ENCODE assay signal across 11 cellular contexts in genomic region chr15:83068054-83068453, GRCh38. TPM values are rescaled to one million over a fixed set of nuclear protein-coding genes. Genes with fewer than 3 reads are reported as not detected.
A peak's percentile ranks its signal among the peaks of the same experiment; 100 is the strongest.
DNase-seq lines count a peak whose midpoint lies in the region; ATAC-seq, FAIRE-seq and TF ChIP-seq lines count a peak whose summit lies in the region.
"Had no signal": no experiment of that assay in that cellular context is flagged by ENCODE, and none has a peak within 500 bp of the region (broad histone marks: within the 10 kb centered on the region; RNA-seq: fewer than 3 reads in every experiment).

No MANE protein-coding gene starts in this region.

- CTCF ChIA-PET in A549 (lab: Yijun Ruan, JAX), result interaction anchor here (0.7 to 1.9 kb wide), 7 partner anchors 18 to 180 kb away, joined by 3 to 5 read pairs (median 3); partner anchors contain the start of gene TM6SF1

- TF ChIP-seq CTCF in A549 (IDR thresholded peaks at IDR 0.05) (no peak), brain (conservative IDR thresholded peaks at IDR 0.05) (no peak), nephron (IDR thresholded peaks at IDR 0.05; ENCODE audit: unreplicated experiment in 3 of 3) (no peak)

- H3K36me3 Mint-ChIP-seq in brain (peaks cover 10% of the 10 kb centered on the region), nephron (ENCODE audit: low read depth) (peaks cover 10% of the 10 kb centered on the region)

- H3K9me3 ChIP-seq in A549, result peaks cover 6% of the 10 kb centered on the region; the same call in 2 of the 3 replicates

- POLR2A ChIA-PET in A549 (lab: Yijun Ruan, JAX), result interaction anchor here (1.2 kb wide), 1 partner anchor 60 kb away, joined by 4 read pairs; no protein-coding TSS in a partner anchor

- TF ChIP-seq RAD21 in A549 (conservative IDR thresholded peaks at IDR 0.05 in 1 of 2, IDR thresholded peaks at IDR 0.05 in 1 of 2), result no peak

- H3K4me2 ChIP-seq in A549, result peak overlapping the region; percentile 89; the same call in 2 of the 3 replicates

- in situ Hi-C loops in KBM-7 (cut with MboI; ENCODE audit: low pct_unique_long_range_greater_than_20kb, low sequenced_read_pairs), result no loop called here

- H3K4me3 Mint-ChIP-seq in brain (peak overlapping the region in 4 of 5 experiments; percentile 73 to 88 (median 75)), nephron (peak overlapping the region in 2 of 3 experiments; percentile 83)

- no peak for TF ChIP-seq POLR2A in A549 (IDR thresholded peaks at IDR 0.05; ENCODE audit: low read length)

- H3K27ac Mint-ChIP-seq in brain (peak overlapping the region; percentile 80 to 96 (median 88)), nephron (peak overlapping the region; percentile 90 to 94 (median 92))

- no peak overlapping the region for H3K4me3 ChIP-seq in A549

- peaks cover 7 to 18% (median 10%) of the 10 kb centered on the region in 5 experiments for H3K9me3 Mint-ChIP-seq in brain
- H3K9me3 Mint-ChIP-seq in nephron, result peaks cover 3% of the 10 kb centered on the region

- ATAC-seq in A549 (no peak), GM19467 (IDR thresholded peaks at IDR 0.05; ENCODE audit: unreplicated experiment) (no peak)

- FAIRE-seq in A549 (lab: Jason Lieb, UNC), result no peak
- FAIRE-seq: TTC549 had no signal

- peak overlapping the region; percentile 98 for H3K27ac ChIP-seq in A549

- no peak for DNase-seq in A549 (ENCODE audit: low read depth in 1 of 2, low spot score in 1 of 2)
- DNase-seq in KBM-7, result peak; percentile 22
- DNase-seq in kidney tubule cell (ENCODE audit: low spot score), result no peak
- no peak for DNase-seq in AG08395 (ENCODE audit: low spot score)
- DNase-seq in germinal center (ENCODE audit: low spot score), result no peak
- DNase-seq: central memory CD4-positive, alpha-beta T cell; NCI-H187 treated with DMSO at 0.1 percent for 48 hours had no signal

- peaks cover 31% of the 10 kb centered on the region for H3K4me1 ChIP-seq in A549

- no peak for TF ChIP-seq EP300 in A549 (IDR thresholded peaks at IDR 0.05)

- peaks cover 9% of the 10 kb centered on the region for H3K4me1 Mint-ChIP-seq in brain
- H3K4me1 Mint-ChIP-seq in nephron, result peaks cover 8% of the 10 kb centered on the region

- peaks cover 4% of the 10 kb centered on the region for H3K27me3 Mint-ChIP-seq in brain
- no peaks in the 10 kb centered on the region for H3K27me3 Mint-ChIP-seq in nephron (ENCODE audit: low read depth)

- 90% methylated on average over 6 of the region's 6 CpGs for whole genome bisulfite sequencing in A549 (ENCODE audit: missing lambda C conversion rate)

TF ChIP-seq in A549, 52 proteins besides CTCF, POLR2A, EP300 and RAD21:
- TF ChIP-seq HMGXB4 (CRISPR knock-in tag; IDR thresholded peaks at IDR 0.05; ENCODE audit: borderline replicate concordance) (no peak), HEYL (CRISPR knock-in tag; IDR thresholded peaks at IDR 0.05) (no peak), POLR2AphosphoS2 (conservative IDR thresholded peaks at IDR 0.05; ENCODE audit: low read length) (no peak), ELK1 (IDR thresholded peaks at IDR 0.05; ENCODE audit: low read depth, low read length) (no peak), HOXB5 (CRISPR knock-in tag; IDR thresholded peaks at IDR 0.05) (no peak), JUN (IDR thresholded peaks at IDR 0.05) (no peak), CHD4 (IDR thresholded peaks at IDR 0.05; ENCODE audit: borderline replicate concordance) (no peak), CBX8 (IDR thresholded peaks at IDR 0.05) (no peak), BCL3 (IDR thresholded peaks at IDR 0.05) (no peak), MAX (IDR thresholded peaks at IDR 0.05) (no peak), EHMT2 (IDR thresholded peaks at IDR 0.05; ENCODE audit: low read depth) (no peak)

RNA-seq across cellular contexts. Expression of gene BTBD1, which starts 1.0 kb away (rescaled TPM):
- polyA plus RNA-seq in A549 (2011; rRNA removed) (88.8 and 95.8 TPM in 2 replicates), A549 (2017; fragmentation: RNase III; extraction: RNeasy Plus Mini Kit Qiagen cat#74134 plus additional on column Dnase treatment) (52.2 to 53.1 TPM (median 52.7 TPM) in 3 replicates), brain (ENCODE audit: insufficient read depth, low read depth, low replicate concordance) (29.5 TPM)
- polyA plus RNA-seq in A549 (2012; cell fraction: cytosol; rRNA removed), result 28.1 and 37.7 TPM in 2 replicates
- 20.3 TPM in 2 replicates for polyA plus RNA-seq in A549 (2012; cell fraction: nucleus; rRNA removed)
- polyA minus RNA-seq in A549 (2011; rRNA and poly(A)+ RNA removed), result 33.3 and 37.4 TPM in 2 replicates

RNA-seq across cellular contexts. Expression of gene TM6SF1, which starts 39.4 kb away (rescaled TPM):
- polyA plus RNA-seq in A549 (2011; rRNA removed) (1.1 TPM in 2 replicates), A549 (2017; fragmentation: RNase III; extraction: RNeasy Plus Mini Kit Qiagen cat#74134 plus additional on column Dnase treatment) (0.08 to 0.12 TPM in 2 of 3 replicates, not detected in the other), brain (ENCODE audit: insufficient read depth, low read depth, low replicate concordance) (2.7 TPM)
- polyA plus RNA-seq in A549 (2012; cell fraction: cytosol; rRNA removed), result 0.06 and 0.08 TPM in 2 replicates
- polyA plus RNA-seq in A549 (2012; cell fraction: nucleus; rRNA removed), result 0.05 TPM in 1 of 2 replicates, not detected in the other
- 0.74 TPM in 1 of 2 replicates, not detected in the other for polyA minus RNA-seq in A549 (2011; rRNA and poly(A)+ RNA removed)

RNA-seq across cellular contexts. Expression of gene C15orf40, which starts 56.6 kb away (rescaled TPM):
- polyA plus RNA-seq in A549 (2011; rRNA removed), result 48.0 and 54.1 TPM in 2 replicates
- 45.1 and 46.3 TPM in 2 replicates for polyA plus RNA-seq in A549 (2012; cell fraction: cytosol; rRNA removed)
- 10.8 and 13.8 TPM in 2 replicates for polyA plus RNA-seq in A549 (2012; cell fraction: nucleus; rRNA removed)
- 45.1 to 55.0 TPM (median 47.0 TPM) in 3 replicates for polyA plus RNA-seq in A549 (2017; fragmentation: RNase III; extraction: RNeasy Plus Mini Kit Qiagen cat#74134 plus additional on column Dnase treatment)
- polyA minus RNA-seq in A549 (2011; rRNA and poly(A)+ RNA removed), result 15.9 and 19.0 TPM in 2 replicates
- polyA plus RNA-seq in brain (ENCODE audit: insufficient read depth, low read depth, low replicate concordance), result 18.9 TPM
